7 cellular contexts compared by ENCODE assay signal in the genomic region with DNA sequence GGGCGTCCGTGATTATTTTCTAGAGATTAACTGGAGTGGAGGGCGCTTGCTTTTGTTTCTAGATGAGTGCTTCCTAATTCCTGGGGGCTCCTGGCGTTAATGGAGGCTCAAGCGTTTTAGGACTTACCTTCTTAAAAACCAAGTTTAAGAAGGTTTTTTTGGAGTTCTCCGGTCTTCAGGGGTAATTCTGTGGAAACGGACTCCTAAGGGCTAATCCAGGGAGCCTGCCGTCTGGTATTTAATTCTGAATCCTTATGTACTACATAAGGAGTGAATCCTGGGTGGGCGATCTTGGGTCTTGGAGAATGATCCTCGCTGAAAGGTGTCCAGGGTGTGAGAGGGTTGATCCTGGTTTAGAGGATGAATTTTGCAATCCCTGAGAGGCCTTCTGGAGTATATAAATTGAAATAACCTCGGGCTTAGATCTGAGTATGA. TPM values are rescaled to one million over a fixed set of nuclear protein-coding genes. Genes with fewer than 3 reads are reported as not detected.
DNase-seq lines count a peak whose midpoint lies in the region; ATAC-seq lines count a peak whose summit lies in the region.

No MANE protein-coding gene starts in this region.

- H3K4me3 Mint-ChIP-seq in activated naive CD8-positive, alpha-beta T cell: peak overlapping the region; percentile 98

- H3K4me3 ChIP-seq in HUES6 (ENCODE audit: low read depth, low read length) (peak overlapping the region; percentile 87), iPS-20b (ENCODE audit: low read length) (peak overlapping the region; percentile 97), stomach smooth muscle (ENCODE audit: low read length in 2 of 2) (peak overlapping the region; percentile 94 to 97)

- H3K9me3 Mint-ChIP-seq in activated naive CD8-positive, alpha-beta T cell (ENCODE audit: low read depth): no peaks in the 10 kb centered on the region

- peak overlapping the region; percentile 98 for H3K27ac Mint-ChIP-seq in activated naive CD8-positive, alpha-beta T cell

- no peaks in the 10 kb centered on the region for H3K27me3 Mint-ChIP-seq in activated naive CD8-positive, alpha-beta T cell

- no peak for ATAC-seq in esophagus mucosa

- H3K4me1 Mint-ChIP-seq in activated naive CD8-positive, alpha-beta T cell (ENCODE audit: low read depth): peaks cover 46% of the 10 kb centered on the region

- H3K27me3 ChIP-seq in HUES6 (ENCODE audit: control insufficient read depth, insufficient read depth, low read length) (no peaks in the 10 kb centered on the region), iPS-20b (ENCODE audit: insufficient read depth, low read length) (no peaks in the 10 kb centered on the region), stomach smooth muscle (ENCODE audit: control insufficient read depth in 1 of 2, insufficient read depth in 2 of 2, low read length in 2 of 2) (no peaks in the 10 kb centered on the region)

- DNase-seq in DMS 273 treated with DMSO at 0.1 percent for 48 hours (lab: John Stamatoyannopoulos, UW): no peak
- DNase-seq in mesenteric fat pad (ENCODE audit: low spot score): no peak

- H3K4me1 ChIP-seq in HUES6 (ENCODE audit: control insufficient read depth, insufficient read depth, low read length) (peaks cover 35% of the 10 kb centered on the region), iPS-20b (ENCODE audit: insufficient read depth, low read length) (peaks cover 8% of the 10 kb centered on the region; the same call in 1 of the 2 replicates), stomach smooth muscle (ENCODE audit: control insufficient read depth, insufficient read depth, low read length) (peaks cover 29% of the 10 kb centered on the region)

- H3K27ac ChIP-seq in HUES6 (ENCODE audit: low read depth, low read length) (peak overlapping the region; percentile 95), iPS-20b (ENCODE audit: low read length) (peak overlapping the region; percentile 75), stomach smooth muscle (ENCODE audit: low read length) (peak overlapping the region; percentile 92)

- H3K36me3 Mint-ChIP-seq in activated naive CD8-positive, alpha-beta T cell: peaks cover 24% of the 10 kb centered on the region

- H3K9ac ChIP-seq in HUES6 (ENCODE audit: low read length) (peak overlapping the region; percentile 93), iPS-20b (ENCODE audit: low read depth, low read length) (peak overlapping the region; percentile 100), stomach smooth muscle (ENCODE audit: low read length in 2 of 2) (peak overlapping the region; percentile 98)

- no peaks in the 10 kb centered on the region for H3K9me3 ChIP-seq in HUES6 (ENCODE audit: control insufficient read depth, insufficient read depth, low read depth, low read length)
- no peaks in the 10 kb centered on the region for H3K9me3 ChIP-seq in iPS-20b (ENCODE audit: insufficient read depth, low read depth, low read length)
- no peaks in the 10 kb centered on the region for H3K9me3 ChIP-seq in stomach smooth muscle (ENCODE audit: control insufficient read depth in 2 of 2, low read length in 2 of 2)

- H3K36me3 ChIP-seq in HUES6 (ENCODE audit: control insufficient read depth, insufficient read depth, low read length): peaks cover 53% of the 10 kb centered on the region
- peaks cover 51% of the 10 kb centered on the region for H3K36me3 ChIP-seq in iPS-20b (ENCODE audit: insufficient read depth, low read depth, low read length)
- peaks cover 37 to 40% of the 10 kb centered on the region in 2 donors for H3K36me3 ChIP-seq in stomach smooth muscle (ENCODE audit: control insufficient read depth in 2 of 2, insufficient read depth in 2 of 2, low read length in 2 of 2)

RNA-seq across cellular contexts. Expression of gene RPS11, which starts 0.4 kb away (rescaled TPM):
- 1,458 TPM for total RNA-seq in mesenteric fat pad
- 1,446 TPM for total RNA-seq in esophagus mucosa

RNA-seq across cellular contexts. Expression of gene RPL13A, which starts 9.2 kb away (rescaled TPM):
- total RNA-seq in mesenteric fat pad (2,027 TPM), esophagus mucosa (2,820 TPM)

RNA-seq across cellular contexts. Expression of gene FCGRT, which starts 15.9 kb away (rescaled TPM):
- total RNA-seq in mesenteric fat pad: 476 TPM
- 30.4 TPM for total RNA-seq in esophagus mucosa

RNA-seq across cellular contexts. Expression of gene FLT3LG, which starts 22.6 kb away (rescaled TPM):
- total RNA-seq in mesenteric fat pad (6.2 TPM), esophagus mucosa (3.3 TPM)

RNA-seq across cellular contexts. Expression of gene RCN3, which starts 31.2 kb away (rescaled TPM):
- total RNA-seq in mesenteric fat pad (76.2 TPM), esophagus mucosa (1.8 TPM)

Comparison
In these comparisons a context has a peak if more than half of its experiments do, and no peak if none do; other contexts are left out.
1. RNA of gene FCGRT, which starts 15.9 kb away (total RNA-seq): 476 TPM in mesenteric fat pad (single experiment); 30.4 TPM in esophagus mucosa (single experiment); every median in the first group is over 10 times any median in the second.
2. Peak in every context shown above with its lines, with median percentiles within 50 percentile points of each other: H3K27ac ChIP-seq, H3K4me3 ChIP-seq and H3K9ac ChIP-seq.